Comparison of ENCODE assay signal across 12 cellular contexts in the genomic region with DNA sequence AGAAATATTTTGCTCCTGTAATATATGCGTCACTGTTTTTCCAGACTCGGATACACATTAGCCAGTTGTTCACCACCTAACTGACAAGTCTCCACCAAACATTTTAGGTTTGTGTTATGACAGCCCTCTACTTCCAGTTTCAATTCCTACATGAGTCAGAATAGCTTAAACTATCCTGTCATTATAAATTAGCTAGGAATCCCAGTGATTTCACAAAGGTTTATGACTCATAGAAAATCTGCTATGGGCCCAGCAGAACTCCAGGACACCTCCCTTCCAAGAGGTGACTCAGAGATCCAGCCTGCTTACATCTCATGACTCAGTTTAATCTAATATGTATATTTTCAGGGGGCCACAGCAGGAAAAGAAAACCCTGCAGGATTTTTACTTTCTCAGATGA. TPM values are rescaled to one million over a fixed set of nuclear protein-coding genes. Genes with fewer than 3 reads are reported as not detected.
DNase-seq lines count a peak whose midpoint lies in the region; ATAC-seq, FAIRE-seq and TF ChIP-seq lines count a peak whose summit lies in the region.
"Had no signal": no experiment of that assay in that cellular context is flagged by ENCODE, and none has a peak within 500 bp of the region (broad histone marks: within the 10 kb centered on the region; RNA-seq: fewer than 3 reads in every experiment).

No MANE protein-coding gene starts in this region.

- FAIRE-seq in islet of Langerhans (lab: Jason Lieb, UNC) (peak; percentile 87), GM12892 (lab: Jason Lieb, UNC) (no peak)

- peaks cover 5% of the 10 kb centered on the region; the same call in 1 of the 2 replicates for H3K9me3 ChIP-seq in HUES48 (ENCODE audit: control insufficient read depth, insufficient read depth, low read length)

- DNase-seq in amniotic epithelial cell (ENCODE audit: low read depth) (peak; percentile 96), left ventricle myocardium superior (no peak), DMS153 (lab: John Stamatoyannopoulos, UW) (no peak), GM12892 (ENCODE audit: insufficient read length) (no peak), NCI-H1694 (lab: John Stamatoyannopoulos, UW) (no peak)
- DNase-seq: activated CD4-positive, alpha-beta T cell treated with anti-CD3 and anti-CD28 coated beads for 48 hours; CD4-positive, alpha-beta T cell; NCI-H345; stimulated activated CD4-positive, alpha-beta T cell treated with anti-CD3 and anti-CD28 coated beads, Interleukin-4, amount 100 ng/mL, for 4 hours had no signal

- H3K27me3 ChIP-seq in ACC112 (ENCODE audit: insufficient read depth, low read length) (no peaks in the 10 kb centered on the region), HUES48 (ENCODE audit: control insufficient read depth, insufficient read depth, low read length) (no peaks in the 10 kb centered on the region)

- peak overlapping the region; percentile 72 for H3K27ac ChIP-seq in ACC112 (ENCODE audit: low read depth, low read length)
- peak overlapping the region; percentile 65 for H3K27ac ChIP-seq in HUES48 (ENCODE audit: low read depth, low read length)

- no peak for TF ChIP-seq POLR2A in GM12892 (IDR thresholded peaks at IDR 0.05; ENCODE audit: low read depth, low read length)

- peak overlapping the region; percentile 35; the same call in 1 of the 2 replicates for H3K4me3 ChIP-seq in ACC112 (ENCODE audit: low read depth, low read length)
- no peak overlapping the region for H3K4me3 ChIP-seq in HUES48 (ENCODE audit: low read depth, low read length)

- intact Hi-C loops in left ventricle myocardium superior (cut with micrococcal nuclease): no loop called here

- ATAC-seq in left ventricle myocardium superior: no peak

- no peaks in the 10 kb centered on the region for H3K79me2 ChIP-seq in ACC112 (ENCODE audit: control insufficient read depth, insufficient read depth, low read length, unreplicated experiment)

- no peak overlapping the region for H3K9ac ChIP-seq in HUES48 (ENCODE audit: low read depth, low read length)

- H2AFZ ChIP-seq in ACC112 (ENCODE audit: low read length, unreplicated experiment): no peak overlapping the region

- H3K4me1 ChIP-seq in ACC112 (ENCODE audit: control insufficient read depth, insufficient read depth, low read length, unreplicated experiment) (peaks cover 24% of the 10 kb centered on the region), HUES48 (ENCODE audit: control insufficient read depth, insufficient read depth, low read length) (peaks cover 4% of the 10 kb centered on the region; the same call in 1 of the 2 replicates)

- H3K36me3 ChIP-seq in ACC112 (ENCODE audit: insufficient read depth, low read length) (no peaks in the 10 kb centered on the region), HUES48 (ENCODE audit: control insufficient read depth, insufficient read depth, low read length) (no peaks in the 10 kb centered on the region)

RNA-seq across cellular contexts. Expression of gene PLCB4, which starts 17.4 kb away (rescaled TPM):
- 29.1 TPM for total RNA-seq in left ventricle myocardium superior
- not detected for polyA plus RNA-seq in GM12892 (2012; ENCODE audit: missing spikeins)
